1 cellular context compared by ENCODE assay signal in genomic region chr4:184097240-184097619, GRCh38.
A peak's percentile ranks its signal among the peaks of the same experiment; 100 is the strongest.
TF ChIP-seq lines count a peak whose summit lies in the region.

No MANE protein-coding gene starts in this region.

TF ChIP-seq in WTC11, 78 proteins besides CTCF, POLR2A, EP300 and RAD21 (continued from another document):
- TF ChIP-seq AFF4 (CRISPR knock-in tag; IDR thresholded peaks at IDR 0.05; ENCODE audit: borderline replicate concordance) (0 out of 2 replicates have a peak, but pooled peaks have one; percentile 47), CREB1 (CRISPR knock-in tag; IDR thresholded peaks at IDR 0.05) (peak; percentile 49; the same call in 1 of the 2 replicates), FOXJ3 (CRISPR knock-in tag; IDR thresholded peaks at IDR 0.05; ENCODE audit: borderline replicate concordance) (no peak), KAT7 (CRISPR knock-in tag; IDR thresholded peaks at IDR 0.05; ENCODE audit: borderline replicate concordance) (no peak), GABPB1 (CRISPR knock-in tag; IDR thresholded peaks at IDR 0.05) (no peak)
